29 cellular contexts compared by ENCODE assay signal in the genomic region with DNA sequence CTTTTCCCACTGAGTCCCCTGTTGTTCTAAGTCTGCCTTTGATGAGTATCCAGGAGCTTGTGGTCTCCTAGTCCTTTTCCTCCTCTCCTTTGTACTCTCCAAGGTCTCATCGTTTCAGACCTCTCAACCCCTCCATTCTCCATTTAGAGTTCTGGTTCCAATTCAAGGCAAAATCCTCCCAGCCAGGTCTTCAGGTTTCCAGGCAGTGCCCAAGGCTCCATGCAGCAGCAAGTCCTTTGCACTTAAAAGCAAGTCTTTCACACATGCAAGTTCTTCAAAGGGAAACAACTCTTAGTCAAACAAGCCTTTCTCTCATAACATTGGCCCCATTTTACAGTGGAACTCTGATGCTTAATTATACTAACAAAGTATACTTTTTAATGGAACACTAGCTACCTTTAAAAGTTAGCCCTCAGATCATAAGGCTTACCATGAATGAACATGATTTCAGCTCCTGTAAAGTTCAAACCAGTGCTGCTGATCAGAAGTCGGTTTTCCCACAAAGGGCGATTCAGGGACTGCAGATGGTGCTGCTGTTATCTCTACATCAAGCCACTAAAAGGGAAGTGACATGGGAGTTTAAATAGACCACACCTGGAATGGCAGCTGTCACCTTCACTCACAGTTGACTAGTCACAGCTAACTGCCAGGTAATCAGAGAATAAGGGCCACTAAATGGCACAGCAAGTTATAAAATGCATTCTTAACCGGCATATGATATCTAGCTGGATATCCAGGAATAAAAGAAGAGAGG.
DNase-seq lines count a peak whose midpoint lies in the region; ATAC-seq, FAIRE-seq and TF ChIP-seq lines count a peak whose summit lies in the region.
"Had no signal": no experiment of that assay in that cellular context is flagged by ENCODE, and none has a peak within 500 bp of the region (broad histone marks: within the 10 kb centered on the region; RNA-seq: fewer than 3 reads in every experiment).

No MANE protein-coding gene starts in this region.

- ATAC-seq in DND-41 (ENCODE audit: insufficient read depth, low read depth) (peak; percentile 14; the same call in 1 of the 3 replicates), HG02610 (IDR thresholded peaks at IDR 0.05; ENCODE audit: unreplicated experiment) (no peak)
- ATAC-seq: activated CD4-positive, CD25-positive, alpha-beta regulatory T cell treated with anti-CD3 and anti-CD28 coated beads, Interleukin-2, amount 50 U/mL, for 24 hours; activated CD8-positive, alpha-beta T cell treated with anti-CD3 and anti-CD28 coated beads for 36 hours; right lobe of liver; Right ventricle myocardium inferior had no signal

- DNase-seq in DND-41, result peak; percentile 5
- DNase-seq in NAMALWA (ENCODE audit: low spot score), result peak; percentile 2
- DNase-seq in NCI-H774 (lab: John Stamatoyannopoulos, UW), result peak; percentile 61
- DNase-seq in NCI-H1048 (lab: John Stamatoyannopoulos, UW), result no peak
- no peak for DNase-seq in RCC 7860 (ENCODE audit: low spot score)
- DNase-seq in GM23248, result no peak
- DNase-seq: activated CD8-positive, alpha-beta T cell treated with anti-CD3 and anti-CD28 coated beads for 36 hours; activated effector memory CD4-positive, alpha-beta T cell treated with Interleukin-2 at 50 U/mL for 16 hours; activated naive CD8-positive, alpha-beta T cell treated with anti-CD3 and anti-CD28 coated beads, Interleukin-2, amount 10 ng/mL, durations not matched to agents 7 days and 5 days; central memory CD4-positive, alpha-beta T cell; dermis blood vessel endothelial cell; Karpas-422; kidney glomerular epithelial cell; NCI-H1930; NCI-H446; OCI-M1; posterior cingulate gyrus; right lobe of liver; stimulated activated CD4-positive, alpha-beta T cell treated with anti-CD3 and anti-CD28 coated beads, Interleukin-4, amount 100 ng/mL, for 4 hours; stimulated activated naive CD4-positive, alpha-beta T cell treated with Interleukin-2 at 50 U/mL for 16 hours had no signal

- H3F3A ChIP-seq in GM23248 (ENCODE audit: insufficient read depth), result no peaks in the 10 kb centered on the region

- H2AFZ ChIP-seq in DND-41 (ENCODE audit: low read depth, low read length) (no peak overlapping the region), GM23248 (no peak overlapping the region)

- FAIRE-seq in RCC 7860 (lab: Jason Lieb, UNC), result no peak
- FAIRE-seq: astrocyte, endothelial cell of umbilical vein, HTR-8/SVneo had no signal

- WGBS in GM23248 (ENCODE audit: low coverage in 1 of 2, low lambda C conversion rate in 2 of 2, missing lambda C conversion rate in 2 of 2), 2 experiments, result 1 to 5% methylated on average over 4 of the region's 4 CpGs

- in situ Hi-C loops in GM23248 (cut with MboI), result no loop called here

- H3K9me3 ChIP-seq in DND-41 (ENCODE audit: insufficient read depth, low read length, severe bottlenecking), result no peaks in the 10 kb centered on the region
- H3K9me3 ChIP-seq in iPS-18a (ENCODE audit: control insufficient read depth, low read depth, low read length), result no peaks in the 10 kb centered on the region
- peaks cover 5% of the 10 kb centered on the region for H3K9me3 ChIP-seq in GM23248 (ENCODE audit: low read depth)
- H3K9me3 ChIP-seq: BLaER1, right lobe of liver, thoracic aorta had no signal

- H3K4me3 ChIP-seq in DND-41 (ENCODE audit: low read depth in 1 of 2, low read length in 2 of 2), result no peak overlapping the region
- H3K4me3 ChIP-seq in iPS-18a (ENCODE audit: low read length), result peak overlapping the region; percentile 12
- H3K4me3 ChIP-seq in GM23248, result no peak overlapping the region
- H3K4me3 ChIP-seq: BLaER1, right lobe of liver, thoracic aorta had no signal

- H3K27me3 ChIP-seq in DND-41 (ENCODE audit: insufficient read depth, low read length, poor library complexity) (no peaks in the 10 kb centered on the region), iPS-18a (ENCODE audit: control insufficient read depth, insufficient read depth, low read length) (no peaks in the 10 kb centered on the region), GM23248 (replicated peaks; ENCODE audit: insufficient read depth) (no peaks in the 10 kb centered on the region)
- H3K27me3 ChIP-seq: BLaER1, right lobe of liver had no signal

- H3K4me1 ChIP-seq in DND-41 (ENCODE audit: insufficient read depth, low read length) (peaks cover 17% of the 10 kb centered on the region; the same call in 1 of the 2 replicates), iPS-18a (ENCODE audit: control insufficient read depth, low read depth, low read length) (peaks cover 11% of the 10 kb centered on the region), GM23248 (ENCODE audit: insufficient read depth) (no peaks in the 10 kb centered on the region)
- H3K4me1 ChIP-seq: BLaER1, right lobe of liver had no signal

- H4K20me1 ChIP-seq in DND-41 (ENCODE audit: insufficient read depth, low read length) (no peaks in the 10 kb centered on the region), GM23248 (ENCODE audit: insufficient read depth) (no peaks in the 10 kb centered on the region)
- H4K20me1 ChIP-seq: BLaER1 had no signal

- H3K4me2 ChIP-seq in DND-41 (ENCODE audit: insufficient read depth, low read length) (no peak overlapping the region), GM23248 (ENCODE audit: unreplicated experiment) (no peak overlapping the region)
- H3K4me2 ChIP-seq: BLaER1 had no signal

- H3K79me2 ChIP-seq in DND-41 (ENCODE audit: insufficient read depth, low read length) (no peaks in the 10 kb centered on the region), GM23248 (ENCODE audit: insufficient read depth) (no peaks in the 10 kb centered on the region)

- TF ChIP-seq CTCF in DND-41 (IDR thresholded peaks at IDR 0.05; ENCODE audit: borderline replicate concordance, extremely low read depth, low read length, poor library complexity, severe bottlenecking), result no peak

- no peak overlapping the region; the same call in 1 of the 2 replicates for H3K27ac ChIP-seq in DND-41 (ENCODE audit: low read length)
- no peak overlapping the region for H3K27ac ChIP-seq in iPS-18a (ENCODE audit: low read length)
- H3K27ac ChIP-seq in GM23248, result no peak overlapping the region
- H3K27ac ChIP-seq: BLaER1, right lobe of liver, thoracic aorta had no signal

- no peaks in the 10 kb centered on the region for H3K36me3 ChIP-seq in DND-41 (ENCODE audit: insufficient read depth, low read length)
- no peaks in the 10 kb centered on the region for H3K36me3 ChIP-seq in iPS-18a (ENCODE audit: control insufficient read depth, low read depth, low read length)
- no peaks in the 10 kb centered on the region for H3K36me3 ChIP-seq in GM23248 (ENCODE audit: low read depth)
- H3K36me3 ChIP-seq: BLaER1, right lobe of liver, thoracic aorta had no signal

- H3K9me2 ChIP-seq in GM23248 (ENCODE audit: insufficient read depth), result no peaks in the 10 kb centered on the region

- H3K9ac ChIP-seq in DND-41 (ENCODE audit: low read depth, low read length), result no peak overlapping the region
- H3K9ac ChIP-seq in iPS-18a (ENCODE audit: low read length), result no peak overlapping the region
- no peak overlapping the region for H3K9ac ChIP-seq in GM23248
- H3K9ac ChIP-seq: BLaER1 had no signal

Comparison
In these comparisons a context has a peak if more than half of its experiments do, and no peak if none do; other contexts are left out.
1. DNase-seq: peak in DND-41 (single experiment), NAMALWA (single experiment) and NCI-H774 (single experiment); none in NCI-H1048 (single experiment), RCC 7860 (single experiment) and GM23248 (single experiment).